1 cellular context compared by ENCODE assay signal in the genomic region with DNA sequence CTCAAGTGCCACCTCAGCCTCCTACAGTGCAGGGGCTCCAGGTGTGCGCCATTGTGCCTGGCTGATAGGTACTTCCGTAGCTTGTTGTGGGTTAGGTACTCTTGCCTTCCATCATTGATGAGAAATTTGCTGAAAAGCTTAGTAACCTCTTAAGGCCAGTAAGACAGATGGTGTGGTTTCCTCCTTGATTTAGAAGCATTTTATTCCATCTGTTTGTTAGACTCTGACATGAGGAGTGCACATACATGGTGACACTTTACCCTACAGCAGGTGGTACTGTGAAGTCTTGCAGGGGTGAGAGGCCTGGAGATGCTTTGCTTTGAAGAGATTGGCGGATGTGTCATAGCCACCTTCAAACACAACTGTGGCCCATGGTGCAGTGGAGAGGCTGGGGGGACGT.
TF ChIP-seq lines count a peak whose summit lies in the region.

No MANE protein-coding gene starts in this region.

TF ChIP-seq in HepG2, 621 proteins besides CTCF, POLR2A, EP300 and RAD21:
- peak; percentile 19 for TF ChIP-seq RBM22 (optimal IDR thresholded peaks at IDR 0.05; ENCODE audit: low read length)
- TF ChIP-seq ZNF777 (CRISPR knock-in tag; IDR thresholded peaks at IDR 0.05), result no peak
